In genomic region chr14:69231486-69231885, GRCh38 we compare ENCODE assay signal across 19 cellular contexts. TPM values are rescaled to one million over a fixed set of nuclear protein-coding genes. Genes with fewer than 3 reads are reported as not detected.
A peak's percentile ranks its signal among the peaks of the same experiment; 100 is the strongest.
DNase-seq lines count a peak whose midpoint lies in the region; ATAC-seq and TF ChIP-seq lines count a peak whose summit lies in the region.
"Had no signal": no experiment of that assay in that cellular context is flagged by ENCODE, and none has a peak within 500 bp of the region (broad histone marks: within the 10 kb centered on the region; RNA-seq: fewer than 3 reads in every experiment).

No MANE protein-coding gene starts in this region.

- H3K9me3 Mint-ChIP-seq in MCF 10A (ENCODE audit: unreplicated experiment): no peaks in the 10 kb centered on the region
- H3K9me3 Mint-ChIP-seq: CD8-positive, alpha-beta memory T cell; HFFc6 had no signal

- H3K27ac Mint-ChIP-seq in MCF 10A (ENCODE audit: low read depth, unreplicated experiment): no peak overlapping the region
- H3K27ac Mint-ChIP-seq: HFFc6 had no signal

- no peak overlapping the region for H3K4me3 Mint-ChIP-seq in MCF 10A (ENCODE audit: unreplicated experiment)
- H3K4me3 Mint-ChIP-seq: CD8-positive, alpha-beta memory T cell; HFFc6 had no signal

- H3K4me1 ChIP-seq in HEK293 (ENCODE audit: control insufficient read depth, insufficient read depth, low read length): no peaks in the 10 kb centered on the region
- H3K4me1 ChIP-seq: Peyer's patch had no signal

- peak; percentile 49 for DNase-seq in HT-29 (ENCODE audit: low spot score)
- DNase-seq in fibroblast of pulmonary artery (ENCODE audit: low read depth): peak; percentile 5
- DNase-seq in mucosa of gallbladder (ENCODE audit: low spot score): peak; percentile 66
- DNase-seq in MCF 10A (ENCODE audit: unreplicated experiment): no peak
- no peak for DNase-seq in H7
- DNase-seq: ACHN; C1 segment of cervical spinal cord; CD8-positive, alpha-beta memory T cell; DMS79 treated with DMSO at 0.1 percent for 48 hours; HFFc6; IMR-90; MG63; NCI-H1092; NCI-H1436 treated with DMSO at 0.1 percent for 48 hours; NCI-H2081; NCI-H2171 treated with DMSO at 0.1 percent for 48 hours; Peyer's patch had no signal

- POLR2A ChIA-PET in HEK293 (lab: Yijun Ruan, JAX): no interaction called here
- POLR2A ChIA-PET in MCF 10A (lab: Yijun Ruan, JAX): no interaction called here

- H3K4me1 Mint-ChIP-seq in MCF 10A (ENCODE audit: insufficient read depth, unreplicated experiment): peaks cover 5% of the 10 kb centered on the region
- H3K4me1 Mint-ChIP-seq: CD8-positive, alpha-beta memory T cell had no signal

- ATAC-seq in HG02852 (IDR thresholded peaks at IDR 0.05; ENCODE audit: unreplicated experiment): no peak

- BruUV-seq in MCF 10A (replicated peaks; lab: Mats Ljungman, UMichigan): no TSS peak

- peaks cover 54% of the 10 kb centered on the region for H3K36me3 Mint-ChIP-seq in MCF 10A (ENCODE audit: insufficient read depth, unreplicated experiment)

- TF ChIP-seq CTCF in HEK293 (tag by site-specific recombination; IDR thresholded peaks at IDR 0.05): no peak
- no peak for TF ChIP-seq CTCF in fibroblast of pulmonary artery (IDR thresholded peaks at IDR 0.05; ENCODE audit: low read length, missing control alignments)
- no peak for TF ChIP-seq CTCF in MCF 10A (IDR thresholded peaks at IDR 0.05; ENCODE audit: unreplicated experiment)

- H3K4me3 ChIP-seq in HEK293 (ENCODE audit: low read depth, low read length) (no peak overlapping the region), fibroblast of pulmonary artery (replicated peaks; ENCODE audit: low read depth, low read length) (no peak overlapping the region), H7 (ENCODE audit: insufficient read depth, low read depth, low read length) (no peak overlapping the region)
- H3K4me3 ChIP-seq: MG63, Peyer's patch had no signal

- intact Hi-C loops in MCF 10A (cut with micrococcal nuclease): no loop called here

- no peaks in the 10 kb centered on the region for H3K9me3 ChIP-seq in HEK293 (ENCODE audit: control insufficient read depth, insufficient read depth, low read depth, low read length)
- H3K9me3 ChIP-seq: MG63, Peyer's patch had no signal

- H3K27me3 ChIP-seq in H7 (ENCODE audit: control insufficient read depth, insufficient read depth, low read length): no peaks in the 10 kb centered on the region
- H3K27me3 ChIP-seq: MG63, Peyer's patch had no signal

- H3K36me3 ChIP-seq in HEK293 (ENCODE audit: control insufficient read depth in 2 of 2, insufficient read depth in 1 of 2, low read length in 2 of 2) (peaks cover 33 to 49% of the 10 kb centered on the region in 2 experiments), H7 (replicated peaks; ENCODE audit: control insufficient read depth, insufficient read depth, low read length) (peaks cover 7% of the 10 kb centered on the region)
- H3K36me3 ChIP-seq: MG63 had no signal

- H3K27me3 Mint-ChIP-seq in MCF 10A (ENCODE audit: insufficient read depth, unreplicated experiment): no peaks in the 10 kb centered on the region
- H3K27me3 Mint-ChIP-seq: CD8-positive, alpha-beta memory T cell had no signal

- H3K27ac ChIP-seq in HEK293 (ENCODE audit: extremely low read depth, low read depth, low read length): no peak overlapping the region
- H3K27ac ChIP-seq: Peyer's patch had no signal

- CTCF ChIA-PET in HEK293 (lab: Yijun Ruan, JAX) (interaction anchor here (3.1 kb wide), 1 partner anchor 11 kb away, joined by 10 read pairs; no protein-coding TSS in a partner anchor), MCF 10A (lab: Yijun Ruan, JAX) (interaction anchor here (0.6 to 1.0 kb wide), 3 partner anchors 28 to 229 kb away, joined by 3 read pairs; no protein-coding TSS in a partner anchor)

TF ChIP-seq in HEK293, 187 proteins besides CTCF, POLR2A, EP300 and RAD21:
- TF ChIP-seq GFI1B (tag by site-specific recombination; IDR thresholded peaks at IDR 0.05): no peak
- TF ChIP-seq, protein P1, sequence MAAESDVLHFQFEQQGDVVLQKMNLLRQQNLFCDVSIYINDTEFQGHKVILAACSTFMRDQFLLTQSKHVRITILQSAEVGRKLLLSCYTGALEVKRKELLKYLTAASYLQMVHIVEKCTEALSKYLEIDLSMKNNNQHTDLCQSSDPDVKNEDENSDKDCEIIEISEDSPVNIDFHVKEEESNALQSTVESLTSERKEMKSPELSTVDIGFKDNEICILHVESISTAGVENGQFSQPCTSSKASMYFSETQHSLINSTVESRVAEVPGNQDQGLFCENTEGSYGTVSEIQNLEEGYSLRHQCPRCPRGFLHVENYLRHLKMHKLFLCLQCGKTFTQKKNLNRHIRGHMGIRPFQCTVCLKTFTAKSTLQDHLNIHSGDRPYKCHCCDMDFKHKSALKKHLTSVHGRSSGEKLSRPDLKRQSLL (tag by site-specific recombination; IDR thresholded peaks at IDR 0.05): 0 out of 2 replicates have a peak, but pooled peaks have one; percentile 31

RNA-seq across cellular contexts. Expression of gene GALNT16, which starts 28.5 kb away (rescaled TPM):
- total RNA-seq in HT-29 (2014; rRNA removed; shearing (Covaris generic)): not detected in 2 replicates
- total RNA-seq in mucosa of gallbladder (4.1 TPM), MCF 10A (2022) (not detected in 2 replicates)
- total RNA-seq in H7 (2014; rRNA removed; shearing (Covaris generic)): 1.2 and 2.0 TPM in 2 replicates

RNA-seq across cellular contexts. Expression of gene EXD2, which starts 40.2 kb away (rescaled TPM):
- 3.9 and 4.7 TPM in 2 replicates for total RNA-seq in HT-29 (2014; rRNA removed; shearing (Covaris generic))
- total RNA-seq in mucosa of gallbladder (31.0 TPM), MCF 10A (2022) (17.7 and 18.7 TPM in 2 replicates)
- 23.2 and 27.6 TPM in 2 replicates for total RNA-seq in H7 (2014; rRNA removed; shearing (Covaris generic))

Comparison
In these comparisons a context has a peak if more than half of its experiments do, and no peak if none do; other contexts are left out.
1. DNase-seq: peak in HT-29 (single experiment), fibroblast of pulmonary artery (single experiment) and mucosa of gallbladder (single experiment); none in MCF 10A (single experiment) and H7 (single experiment).